In the genomic region with DNA sequence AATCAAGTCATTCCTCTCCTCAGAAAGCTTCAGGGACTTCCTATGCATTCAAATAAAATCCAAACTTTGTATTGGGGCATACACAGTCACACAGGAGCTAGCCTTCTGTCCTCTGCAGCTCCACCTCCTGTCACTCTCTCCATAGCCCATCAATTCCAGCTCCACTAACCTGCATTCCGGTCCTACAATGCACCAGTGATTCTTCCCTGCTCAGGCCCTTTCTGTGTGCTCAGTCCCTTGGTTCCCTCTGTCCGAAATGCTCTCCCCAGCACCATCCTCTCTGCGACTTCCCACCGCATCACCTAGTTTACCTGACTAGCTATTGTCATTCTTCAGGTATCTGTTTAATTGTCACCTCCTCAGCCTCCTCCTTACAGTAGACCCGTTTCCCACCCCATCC, we compare ENCODE assay signal across 1 cellular context.
TF ChIP-seq lines count a peak whose summit lies in the region.

No MANE protein-coding gene starts in this region.

TF ChIP-seq in H1, 55 proteins besides CTCF, POLR2A, EP300 and RAD21:
- no peak for TF ChIP-seq NANOG (IDR thresholded peaks at IDR 0.05; ENCODE audit: insufficient read depth, low read depth, low read length, poor library complexity, severe bottlenecking)
- TF ChIP-seq GTF2F1 (IDR thresholded peaks at IDR 0.05; ENCODE audit: borderline replicate concordance, low read depth, low read length) = no peak
- TF ChIP-seq CBX8 (IDR thresholded peaks at IDR 0.05; ENCODE audit: borderline replicate concordance, low read depth, low read length) = no peak
- no peak for TF ChIP-seq POLR2AphosphoS5 (IDR thresholded peaks at IDR 0.05; ENCODE audit: low read depth, low read length)
- TF ChIP-seq JUN (IDR thresholded peaks at IDR 0.05; ENCODE audit: low read depth, low read length) = no peak
- TF ChIP-seq BRCA1 (IDR thresholded peaks at IDR 0.05; ENCODE audit: low read depth, low read length) = no peak
- TF ChIP-seq RNF2 (IDR thresholded peaks at IDR 0.05; ENCODE audit: borderline replicate concordance, low read depth, low read length, missing control alignments, poor library complexity, severe bottlenecking) = no peak
- TF ChIP-seq SP2 (IDR thresholded peaks at IDR 0.05; ENCODE audit: low read length) = no peak
- no peak for TF ChIP-seq POU5F1 (IDR thresholded peaks at IDR 0.05; ENCODE audit: low read depth, low read length)
- TF ChIP-seq CBX5 (IDR thresholded peaks at IDR 0.05; ENCODE audit: low read depth, low read length) = no peak
- TF ChIP-seq CTBP2 (IDR thresholded peaks at IDR 0.05; ENCODE audit: borderline replicate concordance, insufficient read depth, insufficient read length, low read length) = no peak
- no peak for TF ChIP-seq SRF (IDR thresholded peaks at IDR 0.05; ENCODE audit: low read depth, low read length)
- TF ChIP-seq MAFK (IDR thresholded peaks at IDR 0.05; ENCODE audit: low read depth, low read length) = no peak
- no peak for TF ChIP-seq SP4 (IDR thresholded peaks at IDR 0.05; ENCODE audit: low read length)
- TF ChIP-seq SP1 (IDR thresholded peaks at IDR 0.05; ENCODE audit: low read depth, low read length) = no peak
- no peak for TF ChIP-seq EZH2 (IDR thresholded peaks at IDR 0.05; ENCODE audit: low read depth, low read length, severe bottlenecking)
- TF ChIP-seq EGR1 (IDR thresholded peaks at IDR 0.05; ENCODE audit: borderline replicate concordance, low read depth, low read length) = no peak
- TF ChIP-seq KDM4A (IDR thresholded peaks at IDR 0.05; ENCODE audit: low read depth, low read length, severe bottlenecking) = no peak
- TF ChIP-seq BACH1 (IDR thresholded peaks at IDR 0.05; ENCODE audit: low read length) = no peak
